ENCODE assay signal across 1 cellular context in genomic region chr2:216616083-216616678, GRCh38.
TF ChIP-seq lines count a peak whose summit lies in the region.

No MANE protein-coding gene starts in this region.

TF ChIP-seq in HepG2, 621 proteins besides CTCF, POLR2A, EP300 and RAD21 (continued from another document):
- TF ChIP-seq BRF2 (CRISPR knock-in tag; IDR thresholded peaks at IDR 0.05) (no peak), HNF4G (IDR thresholded peaks at IDR 0.05; ENCODE audit: borderline replicate concordance, low read depth, low read length) (no peak), HNF4G (CRISPR knock-in tag; IDR thresholded peaks at IDR 0.05; ENCODE audit: borderline replicate concordance, low read depth) (peak; percentile 42; the same call in 1 of the 2 replicates), HMGXB3 (CRISPR knock-in tag; IDR thresholded peaks at IDR 0.05; ENCODE audit: borderline replicate concordance) (no peak), ZMAT3 (CRISPR knock-in tag; conservative IDR thresholded peaks at IDR 0.05) (0 out of 2 replicates have a peak, but pooled peaks have one; percentile 18), SP140L (CRISPR knock-in tag; IDR thresholded peaks at IDR 0.05; ENCODE audit: borderline replicate concordance) (no peak), ZNF605 (CRISPR knock-in tag; IDR thresholded peaks at IDR 0.05) (no peak), ARNTL (CRISPR knock-in tag; IDR thresholded peaks at IDR 0.05) (no peak), ZNF678 (CRISPR knock-in tag; IDR thresholded peaks at IDR 0.05) (no peak), E2F2 (CRISPR knock-in tag; IDR thresholded peaks at IDR 0.05; ENCODE audit: borderline replicate concordance) (no peak), EZH2 (conservative IDR thresholded peaks at IDR 0.05; ENCODE audit: low read depth, low read length) (no peak), PATZ1 (CRISPR knock-in tag; IDR thresholded peaks at IDR 0.05) (no peak), ZNF136 (CRISPR knock-in tag; IDR thresholded peaks at IDR 0.05; ENCODE audit: low read depth) (no peak), MAZ (IDR thresholded peaks at IDR 0.05; ENCODE audit: borderline replicate concordance, low read depth, low read length) (no peak), MAZ (CRISPR knock-in tag; IDR thresholded peaks at IDR 0.05; ENCODE audit: low read depth) (no peak), RCOR2 (CRISPR knock-in tag; IDR thresholded peaks at IDR 0.05) (no peak), FOXP1 (IDR thresholded peaks at IDR 0.05) (no peak; the same call in 1 of the 2 replicates), FOXP1 (CRISPR knock-in tag; IDR thresholded peaks at IDR 0.05) (peak; percentile 62; the same call in 1 of the 2 replicates), BCLAF1 (IDR thresholded peaks at IDR 0.05) (no peak), PHF21A (CRISPR knock-in tag; IDR thresholded peaks at IDR 0.05) (0 out of 2 replicates have a peak, but pooled peaks have one; percentile 9)
